ENCODE assay signal across 14 cellular contexts in genomic region chr16:47873434-47873833, GRCh38.
DNase-seq lines count a peak whose midpoint lies in the region; ATAC-seq and TF ChIP-seq lines count a peak whose summit lies in the region.
"Had no signal": no experiment of that assay in that cellular context is flagged by ENCODE, and none has a peak within 500 bp of the region (broad histone marks: within the 10 kb centered on the region; RNA-seq: fewer than 3 reads in every experiment).

No MANE protein-coding gene starts in this region.

- H3K27ac ChIP-seq in Karpas-422 (ENCODE audit: low read length) (no peak overlapping the region), stomach (no peak overlapping the region)
- H3K27ac ChIP-seq: BLaER1 treated with 17β-estradiol and CSF1 and Interleukin-3, amounts not matched to agents 10 nM and 100 nM had no signal

- no peaks in the 10 kb centered on the region for H3K79me2 ChIP-seq in Karpas-422 (ENCODE audit: low read length)

- DNase-seq in activated naive CD4-positive, alpha-beta T cell treated with anti-CD3 and anti-CD28 coated beads for 36 hours = peak; percentile 7
- no peak for DNase-seq in activated naive CD4-positive, alpha-beta T cell treated with anti-CD3 and anti-CD28 coated beads, Interleukin-2, amount 50 U/mL, for 72 hours (ENCODE audit: low spot score in 2 of 2)
- DNase-seq in Karpas-422 (peak; percentile 83), astrocyte of the spinal cord (ENCODE audit: low read depth, low spot score) (no peak), retinal pigment epithelial cell (ENCODE audit: low read depth) (no peak), NCI-H187 (lab: John Stamatoyannopoulos, UW) (no peak), hippocampal formation (lab: John Stamatoyannopoulos, UW) (no peak), stomach (no peak)
- DNase-seq: activated CD4-positive, alpha-beta T cell treated with anti-CD3 and anti-CD28 coated beads for 1 hour; activated effector memory CD4-positive, alpha-beta T cell treated with Interleukin-2 at 50 U/mL for 16 hours; NCI-H2081; stimulated activated CD4-positive, alpha-beta T cell treated with anti-CD3 and anti-CD28 coated beads, Interleukin-4, amount 100 ng/mL, for 1 hour had no signal

- ATAC-seq in activated naive CD4-positive, alpha-beta T cell treated with anti-CD3 and anti-CD28 coated beads, Interleukin-2, amount 50 U/mL, for 72 hours = no peak

- H3K9me3 ChIP-seq in Karpas-422 (ENCODE audit: low read length) = no peaks in the 10 kb centered on the region
- H3K9me3 ChIP-seq in stomach = no peaks in the 10 kb centered on the region
- H3K9me3 ChIP-seq: BLaER1 treated with 17β-estradiol and CSF1 and Interleukin-3, amounts not matched to agents 10 nM and 100 nM had no signal

- no peak overlapping the region for H3K4me3 ChIP-seq in Karpas-422 (ENCODE audit: low read length)
- H3K4me3 ChIP-seq in astrocyte of the spinal cord (ENCODE audit: low read depth, low read length) = no peak overlapping the region
- H3K4me3 ChIP-seq in retinal pigment epithelial cell (ENCODE audit: low read length) = no peak overlapping the region
- H3K4me3 ChIP-seq in stomach = no peak overlapping the region
- H3K4me3 ChIP-seq: BLaER1 treated with 17β-estradiol and CSF1 and Interleukin-3, amounts not matched to agents 10 nM and 100 nM had no signal

- H3K36me3 ChIP-seq in Karpas-422 (ENCODE audit: insufficient read depth, low read length) (no peaks in the 10 kb centered on the region), stomach (no peaks in the 10 kb centered on the region)
- H3K36me3 ChIP-seq: BLaER1 treated with 17β-estradiol and CSF1 and Interleukin-3, amounts not matched to agents 10 nM and 100 nM had no signal

- H3K9me2 ChIP-seq in Karpas-422 (replicated peaks; ENCODE audit: insufficient read depth, low read length) = no peaks in the 10 kb centered on the region

- WGBS in stomach, 5 donors = 80 to 94% (median 86%) methylated on average over 5 of the region's 5 CpGs

- in situ Hi-C loops in astrocyte of the spinal cord (cut with HindIII; ENCODE audit: low sequenced_read_pairs) = no loop called here

- H3K4me1 ChIP-seq in Karpas-422 (ENCODE audit: low read length) (peaks cover 27% of the 10 kb centered on the region), stomach (no peaks in the 10 kb centered on the region)

- TF ChIP-seq POLR2A in stomach (IDR thresholded peaks at IDR 0.05) = no peak

- H3K4me3 Mint-ChIP-seq in activated naive CD4-positive, alpha-beta T cell treated with anti-CD3 and anti-CD28 coated beads for 36 hours = no peak overlapping the region
- H3K4me3 Mint-ChIP-seq: stimulated activated naive CD8-positive, alpha-beta T cell treated with anti-CD3 and anti-CD28 coated beads, Interleukin-15, Interleukin-2, amounts not matched to agents 100 ng/mL and 50 ng/mL, for 24 hours had no signal

- no peak overlapping the region for H3K27ac Mint-ChIP-seq in activated naive CD4-positive, alpha-beta T cell treated with anti-CD3 and anti-CD28 coated beads for 36 hours
- H3K27ac Mint-ChIP-seq in activated naive CD4-positive, alpha-beta T cell treated with anti-CD3 and anti-CD28 coated beads, Interleukin-2, amount 50 U/mL, for 72 hours = no peak overlapping the region
- H3K27ac Mint-ChIP-seq: stimulated activated naive CD8-positive, alpha-beta T cell treated with anti-CD3 and anti-CD28 coated beads, Interleukin-15, Interleukin-2, amounts not matched to agents 100 ng/mL and 50 ng/mL, for 24 hours had no signal

- H4K20me1 ChIP-seq in Karpas-422 (ENCODE audit: insufficient read depth, low read depth, low read length) = no peaks in the 10 kb centered on the region
- H4K20me1 ChIP-seq: BLaER1 treated with 17β-estradiol and CSF1 and Interleukin-3, amounts not matched to agents 10 nM and 100 nM had no signal

- no peak overlapping the region for H3K4me2 ChIP-seq in Karpas-422 (ENCODE audit: low read depth, low read length, poor library complexity, severe bottlenecking)
- H3K4me2 ChIP-seq: BLaER1 treated with 17β-estradiol and CSF1 and Interleukin-3, amounts not matched to agents 10 nM and 100 nM had no signal

- H2AFZ ChIP-seq in Karpas-422 (ENCODE audit: low read length) = no peak overlapping the region

- intact Hi-C loops in activated naive CD4-positive, alpha-beta T cell treated with anti-CD3 and anti-CD28 coated beads for 36 hours (cut with micrococcal nuclease) = loop anchor here (5.0 to 10.0 kb wide), 2 partner anchors 281 to 759 kb away; partner anchors contain the start of gene ABCC12
- intact Hi-C loops in stomach (cut with DNase I; ENCODE audit: low total_unique reads) = no loop called here

- no peaks in the 10 kb centered on the region for H3K9me3 Mint-ChIP-seq in activated naive CD4-positive, alpha-beta T cell treated with anti-CD3 and anti-CD28 coated beads for 36 hours
- H3K9me3 Mint-ChIP-seq in activated naive CD4-positive, alpha-beta T cell treated with anti-CD3 and anti-CD28 coated beads, Interleukin-2, amount 50 U/mL, for 72 hours = peaks cover 7% of the 10 kb centered on the region in 2 donors
- H3K9me3 Mint-ChIP-seq: stimulated activated naive CD8-positive, alpha-beta T cell treated with anti-CD3 and anti-CD28 coated beads, Interleukin-15, Interleukin-2, amounts not matched to agents 100 ng/mL and 50 ng/mL, for 24 hours had no signal

- H3K27me3 Mint-ChIP-seq in activated naive CD4-positive, alpha-beta T cell treated with anti-CD3 and anti-CD28 coated beads for 36 hours (ENCODE audit: low read depth) = no peaks in the 10 kb centered on the region
- H3K27me3 Mint-ChIP-seq: stimulated activated naive CD8-positive, alpha-beta T cell treated with anti-CD3 and anti-CD28 coated beads, Interleukin-15, Interleukin-2, amounts not matched to agents 100 ng/mL and 50 ng/mL, for 24 hours had no signal

- no peaks in the 10 kb centered on the region for H3K36me3 Mint-ChIP-seq in activated naive CD4-positive, alpha-beta T cell treated with anti-CD3 and anti-CD28 coated beads for 36 hours (ENCODE audit: low read depth)
- no peaks in the 10 kb centered on the region for H3K36me3 Mint-ChIP-seq in activated naive CD4-positive, alpha-beta T cell treated with anti-CD3 and anti-CD28 coated beads, Interleukin-2, amount 50 U/mL, for 72 hours

- H3K27me3 ChIP-seq in Karpas-422 (ENCODE audit: low read length) (no peaks in the 10 kb centered on the region), stomach (no peaks in the 10 kb centered on the region)
- H3K27me3 ChIP-seq: BLaER1 treated with 17β-estradiol and CSF1 and Interleukin-3, amounts not matched to agents 10 nM and 100 nM had no signal

- no peak for TF ChIP-seq EP300 in stomach (IDR thresholded peaks at IDR 0.05)

- TF ChIP-seq CTCF in astrocyte of the spinal cord (IDR thresholded peaks at IDR 0.05; ENCODE audit: low read depth, low read length) = peak; percentile 27
- peak; percentile 46 for TF ChIP-seq CTCF in retinal pigment epithelial cell (conservative IDR thresholded peaks at IDR 0.05; ENCODE audit: low read depth, low read length)
- no peak for TF ChIP-seq CTCF in stomach (IDR thresholded peaks at IDR 0.05)

- CTCF ChIA-PET in activated naive CD4-positive, alpha-beta T cell treated with anti-CD3 and anti-CD28 coated beads for 36 hours (lab: Charles Lee) = no interaction called here

- H3K9ac ChIP-seq in Karpas-422 (ENCODE audit: low read length) = no peak overlapping the region
- H3K9ac ChIP-seq: BLaER1 treated with 17β-estradiol and CSF1 and Interleukin-3, amounts not matched to agents 10 nM and 100 nM had no signal

- H3K4me1 Mint-ChIP-seq in activated naive CD4-positive, alpha-beta T cell treated with anti-CD3 and anti-CD28 coated beads for 36 hours (ENCODE audit: low read depth) = no peaks in the 10 kb centered on the region

Comparison
In these comparisons a context has a peak if more than half of its experiments do, and no peak if none do; other contexts are left out.
1. DNase-seq: peak in activated naive CD4-positive, alpha-beta T cell treated with anti-CD3 and anti-CD28 coated beads for 36 hours (single experiment) and Karpas-422 (single experiment); none in activated naive CD4-positive, alpha-beta T cell treated with anti-CD3 and anti-CD28 coated beads, Interleukin-2, amount 50 U/mL, for 72 hours (0 of 2), astrocyte of the spinal cord (single experiment), retinal pigment epithelial cell (single experiment), NCI-H187 (0 of 2), hippocampal formation (0 of 2) and stomach (single experiment).
2. CTCF ChIP-seq: peak in astrocyte of the spinal cord (single experiment) and retinal pigment epithelial cell (single experiment); none in stomach (0 of 7).